ENCODE assay signal across 22 cellular contexts in genomic region chr4:41039312-41039711, GRCh38.
"Had no signal": no experiment of that assay in that cellular context is flagged by ENCODE, and none has a peak within 500 bp of the region (broad histone marks: within the 10 kb centered on the region; RNA-seq: fewer than 3 reads in every experiment).

No MANE protein-coding gene starts in this region.

- H3K36me3 ChIP-seq: SJSA1 had no signal

- H3K4me3 Mint-ChIP-seq: IgD-negative memory B cell had no signal

- DNase-seq: KBM-7, MV-4-11, NCI-H1048, NCI-H1105, NCI-H1436 treated with DMSO at 0.1 percent for 48 hours, NCI-H1694, NCI-H187 treated with DMSO at 0.1 percent for 48 hours, NCI-H2029 treated with DMSO at 0.1 percent for 48 hours, NCI-H2171, NCI-H226, NCI-H446, NCI-H510A, NCI-H524 treated with DMSO at 0.1 percent for 48 hours, NCI-H69, NCI-H774, Right ventricle myocardium superior, RPMI8226, SIG-M5, SK-N-SH, SW 1271 had no signal

- H3K4me3 ChIP-seq: SJSA1 had no signal

- H3K4me1 ChIP-seq: SJSA1 had no signal

- H3K27ac Mint-ChIP-seq: IgD-negative memory B cell had no signal

- H3K27me3 ChIP-seq: SJSA1 had no signal

- H3K9me3 ChIP-seq: SJSA1, SK-N-SH had no signal

- H3K4me1 Mint-ChIP-seq: IgD-negative memory B cell had no signal

- H3K9ac ChIP-seq: SK-N-SH had no signal

- H3K27ac ChIP-seq: SJSA1 had no signal

- H3K36me3 Mint-ChIP-seq: IgD-negative memory B cell had no signal
